Comparison of ENCODE assay signal across 1 cellular context in genomic region chrX:114097866-114098265, GRCh38.
TF ChIP-seq lines count a peak whose summit lies in the region.

No MANE protein-coding gene starts in this region.

TF ChIP-seq in K562, 482 proteins besides CTCF, POLR2A, EP300 and RAD21 (continued from another document):
- TF ChIP-seq ZNF398 (CRISPR knock-in tag; IDR thresholded peaks at IDR 0.05) (no peak), ZNF197 (CRISPR knock-in tag; IDR thresholded peaks at IDR 0.05; ENCODE audit: low read depth) (no peak), ZNF592 (IDR thresholded peaks at IDR 0.05) (no peak), CBX3 (IDR thresholded peaks at IDR 0.05; ENCODE audit: borderline replicate concordance in 1 of 2, low read length in 2 of 2) (no peak), SRSF7 (optimal IDR thresholded peaks at IDR 0.05; ENCODE audit: low read depth, low read length) (no peak), BRCA1 (IDR thresholded peaks at IDR 0.05) (no peak), BRCA1 (CRISPR knock-in tag; IDR thresholded peaks at IDR 0.05) (no peak), ZNF347 (CRISPR knock-in tag; IDR thresholded peaks at IDR 0.05; ENCODE audit: low read depth) (no peak), RUNX1 (IDR thresholded peaks at IDR 0.05; ENCODE audit: low read depth) (no peak), E2F1 (CRISPR knock-in tag; IDR thresholded peaks at IDR 0.05) (no peak), RFX1 (IDR thresholded peaks at IDR 0.05) (no peak), TCFL5 (CRISPR knock-in tag; conservative IDR thresholded peaks at IDR 0.05) (no peak), SRSF1 (IDR thresholded peaks at IDR 0.05; ENCODE audit: low read depth, low read length) (no peak), ATF1 (CRISPR knock-in tag; IDR thresholded peaks at IDR 0.05) (no peak), ATF1 (tag; IDR thresholded peaks at IDR 0.05) (no peak), ZNF717 (CRISPR knock-in tag; IDR thresholded peaks at IDR 0.05) (no peak), SMAD3 (CRISPR knock-in tag; conservative IDR thresholded peaks at IDR 0.05) (no peak), SMAD2 (IDR thresholded peaks at IDR 0.05; ENCODE audit: low read depth, low read length) (no peak)
- TF ChIP-seq, protein P1, sequence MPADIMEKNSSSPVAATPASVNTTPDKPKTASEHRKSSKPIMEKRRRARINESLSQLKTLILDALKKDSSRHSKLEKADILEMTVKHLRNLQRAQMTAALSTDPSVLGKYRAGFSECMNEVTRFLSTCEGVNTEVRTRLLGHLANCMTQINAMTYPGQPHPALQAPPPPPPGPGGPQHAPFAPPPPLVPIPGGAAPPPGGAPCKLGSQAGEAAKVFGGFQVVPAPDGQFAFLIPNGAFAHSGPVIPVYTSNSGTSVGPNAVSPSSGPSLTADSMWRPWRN (IDR thresholded peaks at IDR 0.05; ENCODE audit: low read depth), result no peak
- TF ChIP-seq, protein P2, sequence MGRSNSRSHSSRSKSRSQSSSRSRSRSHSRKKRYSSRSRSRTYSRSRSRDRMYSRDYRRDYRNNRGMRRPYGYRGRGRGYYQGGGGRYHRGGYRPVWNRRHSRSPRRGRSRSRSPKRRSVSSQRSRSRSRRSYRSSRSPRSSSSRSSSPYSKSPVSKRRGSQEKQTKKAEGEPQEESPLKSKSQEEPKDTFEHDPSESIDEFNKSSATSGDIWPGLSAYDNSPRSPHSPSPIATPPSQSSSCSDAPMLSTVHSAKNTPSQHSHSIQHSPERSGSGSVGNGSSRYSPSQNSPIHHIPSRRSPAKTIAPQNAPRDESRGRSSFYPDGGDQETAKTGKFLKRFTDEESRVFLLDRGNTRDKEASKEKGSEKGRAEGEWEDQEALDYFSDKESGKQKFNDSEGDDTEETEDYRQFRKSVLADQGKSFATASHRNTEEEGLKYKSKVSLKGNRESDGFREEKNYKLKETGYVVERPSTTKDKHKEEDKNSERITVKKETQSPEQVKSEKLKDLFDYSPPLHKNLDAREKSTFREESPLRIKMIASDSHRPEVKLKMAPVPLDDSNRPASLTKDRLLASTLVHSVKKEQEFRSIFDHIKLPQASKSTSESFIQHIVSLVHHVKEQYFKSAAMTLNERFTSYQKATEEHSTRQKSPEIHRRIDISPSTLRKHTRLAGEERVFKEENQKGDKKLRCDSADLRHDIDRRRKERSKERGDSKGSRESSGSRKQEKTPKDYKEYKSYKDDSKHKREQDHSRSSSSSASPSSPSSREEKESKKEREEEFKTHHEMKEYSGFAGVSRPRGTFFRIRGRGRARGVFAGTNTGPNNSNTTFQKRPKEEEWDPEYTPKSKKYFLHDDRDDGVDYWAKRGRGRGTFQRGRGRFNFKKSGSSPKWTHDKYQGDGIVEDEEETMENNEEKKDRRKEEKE (IDR thresholded peaks at IDR 0.05; ENCODE audit: borderline replicate concordance in 1 of 2, control insufficient read depth in 1 of 2, low read depth in 2 of 2, low read length in 1 of 2), result no peak
